ENCODE assay signal across 22 cellular contexts in the genomic region with DNA sequence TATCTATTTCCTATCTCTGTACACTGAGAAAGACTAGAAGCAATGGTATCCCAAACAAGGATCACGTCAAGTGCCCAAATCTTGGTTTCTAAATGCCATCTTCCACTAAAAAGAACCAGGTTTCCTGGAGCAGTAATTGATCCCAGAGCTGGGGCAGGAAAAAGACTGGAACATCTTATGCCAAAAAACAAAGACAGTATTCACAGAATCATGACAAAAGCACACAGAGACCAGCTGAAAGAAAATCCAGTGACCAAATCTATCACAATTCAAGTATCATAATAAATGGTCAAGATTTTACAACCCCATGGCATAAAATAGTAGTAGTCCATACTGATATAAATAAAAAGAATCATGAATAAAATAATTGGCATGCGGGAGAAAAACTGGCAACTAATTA. TPM values are rescaled to one million over a fixed set of nuclear protein-coding genes. Genes with fewer than 3 reads are reported as not detected.
DNase-seq lines count a peak whose midpoint lies in the region; ATAC-seq lines count a peak whose summit lies in the region.
"Had no signal": no experiment of that assay in that cellular context is flagged by ENCODE, and none has a peak within 500 bp of the region (broad histone marks: within the 10 kb centered on the region; RNA-seq: fewer than 3 reads in every experiment).

No MANE protein-coding gene starts in this region.

- H3K27ac Mint-ChIP-seq in activated naive CD8-positive, alpha-beta T cell treated with anti-CD3 and anti-CD28 coated beads, Interleukin-2, amount 10 ng/mL, durations not matched to agents 7 days and 5 days = peak overlapping the region; percentile 15
- no peak overlapping the region for H3K27ac Mint-ChIP-seq in activated naive CD8-positive, alpha-beta T cell treated with anti-CD3 and anti-CD28 coated beads, Interleukin-2, amount 50 U/mL, for 24 hours
- H3K27ac Mint-ChIP-seq in activated CD4-positive, alpha-beta T cell treated with anti-CD3 and anti-CD28 coated beads, Interleukin-2, amount 10 ng/mL, durations not matched to agents 7 days and 5 days = no peak overlapping the region
- H3K27ac Mint-ChIP-seq: CD8-positive, alpha-beta T cell; HFFc6 had no signal

- ATAC-seq in activated naive CD8-positive, alpha-beta T cell treated with anti-CD3 and anti-CD28 coated beads, Interleukin-2, amount 10 ng/mL, durations not matched to agents 7 days and 5 days (ENCODE audit: low read depth) = no peak
- ATAC-seq in activated naive CD8-positive, alpha-beta T cell treated with anti-CD3 and anti-CD28 coated beads, Interleukin-2, amount 50 U/mL, for 24 hours = no peak
- ATAC-seq: A549; CD8-positive, alpha-beta T cell; GM12878; HCT116 had no signal

- H3K27me3 Mint-ChIP-seq in activated naive CD8-positive, alpha-beta T cell treated with anti-CD3 and anti-CD28 coated beads, Interleukin-2, amount 10 ng/mL, durations not matched to agents 7 days and 5 days = no peaks in the 10 kb centered on the region
- H3K27me3 Mint-ChIP-seq in activated naive CD8-positive, alpha-beta T cell treated with anti-CD3 and anti-CD28 coated beads, Interleukin-2, amount 50 U/mL, for 24 hours = no peaks in the 10 kb centered on the region
- H3K27me3 Mint-ChIP-seq in activated CD4-positive, alpha-beta T cell treated with anti-CD3 and anti-CD28 coated beads, Interleukin-2, amount 10 ng/mL, durations not matched to agents 7 days and 5 days = no peaks in the 10 kb centered on the region

- CTCF ChIA-PET in activated CD4-positive, alpha-beta T cell treated with anti-CD3 and anti-CD28 coated beads, Interleukin-2, amount 10 ng/mL, durations not matched to agents 7 days and 5 days (lab: Charles Lee) = interaction anchor here (0.7 kb wide), 1 partner anchor 29 kb away, joined by 3 read pairs; no protein-coding TSS in a partner anchor

- no peak overlapping the region for H3K4me3 Mint-ChIP-seq in activated naive CD8-positive, alpha-beta T cell treated with anti-CD3 and anti-CD28 coated beads, Interleukin-2, amount 10 ng/mL, durations not matched to agents 7 days and 5 days
- no peak overlapping the region for H3K4me3 Mint-ChIP-seq in activated naive CD8-positive, alpha-beta T cell treated with anti-CD3 and anti-CD28 coated beads, Interleukin-2, amount 50 U/mL, for 24 hours
- H3K4me3 Mint-ChIP-seq in activated CD4-positive, alpha-beta T cell treated with anti-CD3 and anti-CD28 coated beads, Interleukin-2, amount 10 ng/mL, durations not matched to agents 7 days and 5 days = no peak overlapping the region
- H3K4me3 Mint-ChIP-seq: CD14-positive monocyte; CD8-positive, alpha-beta T cell; HFFc6 had no signal

- DNase-seq in activated naive CD8-positive, alpha-beta T cell treated with anti-CD3 and anti-CD28 coated beads, Interleukin-2, amount 10 ng/mL, durations not matched to agents 7 days and 5 days = no peak
- no peak for DNase-seq in activated naive CD8-positive, alpha-beta T cell treated with anti-CD3 and anti-CD28 coated beads, Interleukin-2, amount 50 U/mL, for 24 hours
- DNase-seq in globus pallidus (ENCODE audit: low spot score) = peak; percentile 35
- DNase-seq in pons (ENCODE audit: low spot score) = peak; percentile 56
- DNase-seq in CD1c-positive myeloid dendritic cell (ENCODE audit: extremely low spot score) = no peak
- no peak for DNase-seq in activated CD4-positive, alpha-beta T cell treated with anti-CD3 and anti-CD28 coated beads, Interleukin-2, amount 10 ng/mL, durations not matched to agents 7 days and 5 days
- no peak for DNase-seq in NCI-H1930 (lab: John Stamatoyannopoulos, UW)
- DNase-seq: AML-193; Calu3; CD8-positive, alpha-beta T cell; DMS 273 treated with DMSO at 0.1 percent for 48 hours; DMS53; DND-41; EL; GOT3; H7; HFFc6 had no signal

- POLR2A ChIA-PET in activated naive CD8-positive, alpha-beta T cell treated with anti-CD3 and anti-CD28 coated beads, Interleukin-2, amount 10 ng/mL, durations not matched to agents 7 days and 5 days (lab: Charles Lee) = no interaction called here
- POLR2A ChIA-PET in activated CD4-positive, alpha-beta T cell treated with anti-CD3 and anti-CD28 coated beads, Interleukin-2, amount 10 ng/mL, durations not matched to agents 7 days and 5 days (lab: Charles Lee) = no interaction called here

- H3K36me3 Mint-ChIP-seq in activated naive CD8-positive, alpha-beta T cell treated with anti-CD3 and anti-CD28 coated beads, Interleukin-2, amount 10 ng/mL, durations not matched to agents 7 days and 5 days = peaks cover 49% of the 10 kb centered on the region
- peaks cover 53% of the 10 kb centered on the region for H3K36me3 Mint-ChIP-seq in activated naive CD8-positive, alpha-beta T cell treated with anti-CD3 and anti-CD28 coated beads, Interleukin-2, amount 50 U/mL, for 24 hours (ENCODE audit: low read depth)
- H3K36me3 Mint-ChIP-seq in activated CD4-positive, alpha-beta T cell treated with anti-CD3 and anti-CD28 coated beads, Interleukin-2, amount 10 ng/mL, durations not matched to agents 7 days and 5 days (ENCODE audit: low read depth) = peaks cover 62% of the 10 kb centered on the region

- peaks cover 8% of the 10 kb centered on the region for H3K4me1 Mint-ChIP-seq in activated naive CD8-positive, alpha-beta T cell treated with anti-CD3 and anti-CD28 coated beads, Interleukin-2, amount 10 ng/mL, durations not matched to agents 7 days and 5 days
- peaks cover 2% of the 10 kb centered on the region for H3K4me1 Mint-ChIP-seq in activated naive CD8-positive, alpha-beta T cell treated with anti-CD3 and anti-CD28 coated beads, Interleukin-2, amount 50 U/mL, for 24 hours
- H3K4me1 Mint-ChIP-seq in activated CD4-positive, alpha-beta T cell treated with anti-CD3 and anti-CD28 coated beads, Interleukin-2, amount 10 ng/mL, durations not matched to agents 7 days and 5 days = peaks cover 14% of the 10 kb centered on the region

- no peaks in the 10 kb centered on the region for H3K9me3 Mint-ChIP-seq in activated naive CD8-positive, alpha-beta T cell treated with anti-CD3 and anti-CD28 coated beads, Interleukin-2, amount 10 ng/mL, durations not matched to agents 7 days and 5 days
- H3K9me3 Mint-ChIP-seq in activated naive CD8-positive, alpha-beta T cell treated with anti-CD3 and anti-CD28 coated beads, Interleukin-2, amount 50 U/mL, for 24 hours = no peaks in the 10 kb centered on the region
- peaks cover 5% of the 10 kb centered on the region for H3K9me3 Mint-ChIP-seq in activated CD4-positive, alpha-beta T cell treated with anti-CD3 and anti-CD28 coated beads, Interleukin-2, amount 10 ng/mL, durations not matched to agents 7 days and 5 days
- H3K9me3 Mint-ChIP-seq: CD8-positive, alpha-beta T cell; HFFc6 had no signal

RNA-seq across cellular contexts. Expression of a gene that starts 44.9 kb away (rescaled TPM):
- total RNA-seq in activated naive CD8-positive, alpha-beta T cell treated with anti-CD3 and anti-CD28 coated beads, Interleukin-2, amount 10 ng/mL, durations not matched to agents 7 days and 5 days = 10 to 100 TPM; 50.0 to 50.6 TPM
- 10 to 100 TPM; 34.4 to 38.0 TPM for total RNA-seq in activated CD4-positive, alpha-beta T cell treated with anti-CD3 and anti-CD28 coated beads, Interleukin-2, amount 10 ng/mL, durations not matched to agents 7 days and 5 days

RNA-seq across cellular contexts. Expression of a gene that starts 58.2 kb away (rescaled TPM):
- total RNA-seq in activated naive CD8-positive, alpha-beta T cell treated with anti-CD3 and anti-CD28 coated beads, Interleukin-2, amount 10 ng/mL, durations not matched to agents 7 days and 5 days = 10 to 100 TPM; 27.8 to 28.4 TPM
- 10 to 100 TPM; 31.0 to 32.5 TPM for total RNA-seq in activated CD4-positive, alpha-beta T cell treated with anti-CD3 and anti-CD28 coated beads, Interleukin-2, amount 10 ng/mL, durations not matched to agents 7 days and 5 days
- total RNA-seq: Calu3, G401, H7, HFFc6 had no signal

Comparison
In these comparisons a context has a peak if more than half of its experiments do, and no peak if none do; other contexts are left out.
1. DNase-seq: peak in globus pallidus (single experiment) and pons (single experiment); none in activated naive CD8-positive, alpha-beta T cell treated with anti-CD3 and anti-CD28 coated beads, Interleukin-2, amount 10 ng/mL, durations not matched to agents 7 days and 5 days (single experiment), activated naive CD8-positive, alpha-beta T cell treated with anti-CD3 and anti-CD28 coated beads, Interleukin-2, amount 50 U/mL, for 24 hours (single experiment), CD1c-positive myeloid dendritic cell (single experiment), activated CD4-positive, alpha-beta T cell treated with anti-CD3 and anti-CD28 coated beads, Interleukin-2, amount 10 ng/mL, durations not matched to agents 7 days and 5 days (single experiment) and NCI-H1930 (0 of 2).